2 cellular contexts compared by ENCODE assay signal in genomic region chr11:34671946-34672345, GRCh38.
TF ChIP-seq lines count a peak whose summit lies in the region.

No MANE protein-coding gene starts in this region.

TF ChIP-seq in endothelial cell of umbilical vein, 7 proteins besides CTCF, POLR2A, EP300 and RAD21 (continued from another document):
- TF ChIP-seq MAX (IDR thresholded peaks at IDR 0.05; ENCODE audit: insufficient read depth, insufficient read length) (no peak), GATA2 (IDR thresholded peaks at IDR 0.05; ENCODE audit: insufficient read depth, insufficient read length, low read depth, low read length) (no peak), MYC (IDR thresholded peaks at IDR 0.05; ENCODE audit: low read depth, low read length) (no peak)

TF ChIP-seq in SK-N-SH treated with all-trans-retinoic acid at 6 μM for 48 hours, 23 proteins besides CTCF, POLR2A, EP300 and RAD21 (continued from another document):
- TF ChIP-seq POU6F1 (CRISPR knock-in tag; IDR thresholded peaks at IDR 0.05; ENCODE audit: borderline replicate concordance, low read depth) (no peak), SNAI2 (CRISPR knock-in tag; IDR thresholded peaks at IDR 0.05) (no peak), ESRRG (CRISPR knock-in tag; IDR thresholded peaks at IDR 0.05) (no peak), CSDC2 (CRISPR knock-in tag; IDR thresholded peaks at IDR 0.05) (no peak), ARNTL (CRISPR knock-in tag; IDR thresholded peaks at IDR 0.05; ENCODE audit: borderline replicate concordance, low read depth) (no peak), ZC3H10 (CRISPR knock-in tag; IDR thresholded peaks at IDR 0.05) (no peak), TCF4 (CRISPR knock-in tag; IDR thresholded peaks at IDR 0.05; ENCODE audit: borderline replicate concordance) (no peak), ZFP30 (CRISPR knock-in tag; IDR thresholded peaks at IDR 0.05) (no peak), ISL1 (CRISPR knock-in tag; IDR thresholded peaks at IDR 0.05) (no peak), RARB (CRISPR knock-in tag; IDR thresholded peaks at IDR 0.05) (no peak), PPARA (CRISPR knock-in tag; IDR thresholded peaks at IDR 0.05; ENCODE audit: borderline replicate concordance) (no peak), CSRNP3 (CRISPR knock-in tag; IDR thresholded peaks at IDR 0.05) (no peak), OSR1 (CRISPR knock-in tag; IDR thresholded peaks at IDR 0.05) (no peak)
